ENCODE assay signal across 11 cellular contexts in genomic region chr2:186422226-186422625, GRCh38.
DNase-seq lines count a peak whose midpoint lies in the region; ATAC-seq and TF ChIP-seq lines count a peak whose summit lies in the region.
"Had no signal": no experiment of that assay in that cellular context is flagged by ENCODE, and none has a peak within 500 bp of the region (broad histone marks: within the 10 kb centered on the region; RNA-seq: fewer than 3 reads in every experiment).

No MANE protein-coding gene starts in this region.

- H3K4me3 ChIP-seq in adrenal gland (no peak overlapping the region), GM23338 (no peak overlapping the region)

- intact Hi-C loops in adrenal gland (cut with DNase I) (no loop called here), left cardiac atrium (cut with DNase I) (no loop called here)

- H3K4me1 Mint-ChIP-seq in HFFc6 (ENCODE audit: low read depth) (no peaks in the 10 kb centered on the region), GM23338 (peaks cover 7% of the 10 kb centered on the region)

- H3K27ac Mint-ChIP-seq in HFFc6, result no peak overlapping the region
- no peak overlapping the region for H3K27ac Mint-ChIP-seq in GM23338
- H3K27ac Mint-ChIP-seq: naive thymus-derived CD4-positive, alpha-beta T cell had no signal

- DNase-seq in HFFc6 (peak; percentile 38), adrenal gland (peak; percentile 69 to 91 (median 85)), left cardiac atrium (peak; percentile 40), superior temporal gyrus (ENCODE audit: extremely low spot score) (peak; percentile 46), SHP77 treated with DMSO at 0.1 percent for 48 hours (lab: John Stamatoyannopoulos, UW) (no peak), GM23338 (ENCODE audit: low spot score) (no peak), NCI-H2227 treated with DMSO at 0.1 percent for 48 hours (lab: John Stamatoyannopoulos, UW) (no peak)
- DNase-seq: activated gamma-delta T cell treated with Interleukin-2 at 50 U/mL for 16 hours; naive thymus-derived CD4-positive, alpha-beta T cell; NCI-H510A treated with DMSO at 0.1 percent for 48 hours; T-helper 9 cell had no signal

- H3K4me1 ChIP-seq in adrenal gland (replicated peaks in 1 of 2) (peaks cover 0 to 16% of the 10 kb centered on the region in 2 donors), GM23338 (ENCODE audit: insufficient read depth) (0 out of 2 replicates have a peak, but pooled peaks cover 8% of the 10 kb centered on the region)

- H3K27ac ChIP-seq in adrenal gland, result peak overlapping the region in 1 of 5 donors; percentile 0
- no peak overlapping the region for H3K27ac ChIP-seq in GM23338 (ENCODE audit: low read depth)

- no peaks in the 10 kb centered on the region for H3K27me3 ChIP-seq in adrenal gland
- H3K27me3 ChIP-seq in GM23338 (ENCODE audit: insufficient read depth), result no peaks in the 10 kb centered on the region

- no peaks in the 10 kb centered on the region for H3K79me2 ChIP-seq in GM23338 (replicated peaks; ENCODE audit: insufficient read depth)

- H3K36me3 Mint-ChIP-seq in HFFc6 (ENCODE audit: low read depth) (no peaks in the 10 kb centered on the region), GM23338 (ENCODE audit: low read depth) (no peaks in the 10 kb centered on the region; the same call in 2 of the 3 replicates)

- H3K36me3 ChIP-seq in adrenal gland (replicated peaks in 1 of 2), result no peaks in the 10 kb centered on the region
- no peaks in the 10 kb centered on the region for H3K36me3 ChIP-seq in GM23338 (ENCODE audit: insufficient read depth)

- TF ChIP-seq CTCF in HFFc6 (IDR thresholded peaks at IDR 0.05), result no peak
- TF ChIP-seq CTCF in adrenal gland (IDR thresholded peaks at IDR 0.05), result no peak
- no peak for TF ChIP-seq CTCF in GM23338 (conservative IDR thresholded peaks at IDR 0.05; ENCODE audit: low read depth in 2 of 2)

- H2AFZ ChIP-seq in GM23338, result no peak overlapping the region

- no peak overlapping the region for H3K4me3 Mint-ChIP-seq in HFFc6
- no peak overlapping the region for H3K4me3 Mint-ChIP-seq in GM23338
- H3K4me3 Mint-ChIP-seq: naive thymus-derived CD4-positive, alpha-beta T cell had no signal

- no peaks in the 10 kb centered on the region for H3K9me3 Mint-ChIP-seq in HFFc6
- no peaks in the 10 kb centered on the region for H3K9me3 Mint-ChIP-seq in GM23338
- H3K9me3 Mint-ChIP-seq: naive thymus-derived CD4-positive, alpha-beta T cell had no signal

- no peaks in the 10 kb centered on the region for H3K9me2 ChIP-seq in GM23338 (ENCODE audit: insufficient read depth)

- H3K27me3 Mint-ChIP-seq in HFFc6 (ENCODE audit: insufficient read depth), result no peaks in the 10 kb centered on the region; the same call in 1 of the 2 replicates
- H3K27me3 Mint-ChIP-seq in GM23338 (ENCODE audit: insufficient read depth, low read depth, poor library complexity), result no peaks in the 10 kb centered on the region

- H3F3A ChIP-seq in GM23338 (replicated peaks; ENCODE audit: low read depth), result no peaks in the 10 kb centered on the region

- no peaks in the 10 kb centered on the region for H3K9me3 ChIP-seq in adrenal gland (replicated peaks in 1 of 3)

- peak; percentile 90 to 92 for ATAC-seq in left cardiac atrium
- no peak for ATAC-seq in GM23338
- ATAC-seq: naive thymus-derived CD4-positive, alpha-beta T cell had no signal

- no peak overlapping the region for H3K4me2 ChIP-seq in GM23338

- H4K20me1 ChIP-seq in GM23338 (replicated peaks; ENCODE audit: insufficient read depth), result no peaks in the 10 kb centered on the region

- WGBS in adrenal gland, 4 donors, result 26 to 36% (median 32%) methylated on average over 3 of the region's 3 CpGs

- TF ChIP-seq POLR2A in adrenal gland (IDR thresholded peaks at IDR 0.05), result no peak

TF ChIP-seq in GM23338, 12 proteins besides CTCF, POLR2A, EP300 and RAD21:
- TF ChIP-seq ZNF331 (CRISPR knock-in tag; IDR thresholded peaks at IDR 0.05; ENCODE audit: low read depth) (no peak), ZNF114 (CRISPR knock-in tag; IDR thresholded peaks at IDR 0.05) (no peak), ZNF462 (CRISPR knock-in tag; IDR thresholded peaks at IDR 0.05) (no peak), STAT1 (IDR thresholded peaks at IDR 0.05; ENCODE audit: unreplicated experiment) (no peak), REST (IDR thresholded peaks at IDR 0.05; ENCODE audit: unreplicated experiment) (no peak), CREB1 (CRISPR knock-in tag; IDR thresholded peaks at IDR 0.05; ENCODE audit: low read depth) (no peak)

Comparison
In these comparisons a context has a peak if more than half of its experiments do, and no peak if none do; other contexts are left out.
1. DNase-seq: peak in HFFc6 (single experiment), adrenal gland (7 of 7), left cardiac atrium (single experiment) and superior temporal gyrus (single experiment); none in SHP77 treated with DMSO at 0.1 percent for 48 hours (single experiment), GM23338 (single experiment) and NCI-H2227 treated with DMSO at 0.1 percent for 48 hours (single experiment).